Comparison of ENCODE assay signal across 7 cellular contexts in the genomic region with DNA sequence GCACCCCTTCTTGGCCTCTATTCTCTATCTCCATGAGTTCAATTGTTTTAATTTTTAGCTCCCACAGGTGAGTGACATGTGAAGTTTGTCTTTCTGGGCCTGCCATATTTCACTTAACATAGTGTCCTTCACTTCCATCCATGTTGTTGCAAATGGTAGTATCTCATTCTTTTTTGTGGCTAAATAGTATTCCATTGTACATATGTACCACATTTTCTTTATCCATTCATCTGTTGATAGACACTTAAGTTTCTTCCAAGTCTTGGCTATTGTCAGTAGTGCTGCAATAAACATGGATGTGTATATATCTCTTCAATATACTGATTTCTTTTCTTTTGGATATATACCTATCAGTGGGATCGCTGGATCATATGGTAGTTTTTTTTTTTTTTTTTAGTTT.
"Had no signal": no experiment of that assay in that cellular context is flagged by ENCODE, and none has a peak within 500 bp of the region (broad histone marks: within the 10 kb centered on the region; RNA-seq: fewer than 3 reads in every experiment).

No MANE protein-coding gene starts in this region.

- DNase-seq: IMR-90, KBM-7 had no signal

- H3K4me3 Mint-ChIP-seq: IgD-negative memory B cell had no signal

- FAIRE-seq: HepG2, HTR-8/SVneo, K562 had no signal

- H3K27ac ChIP-seq: HL-60 had no signal

- H3K27me3 Mint-ChIP-seq: IgD-negative memory B cell had no signal

- ATAC-seq: HepG2, K562 had no signal

- H3K27ac Mint-ChIP-seq: IgD-negative memory B cell had no signal

- H3K4me3 ChIP-seq: K562 had no signal
